In genomic region chrX:142999209-142999720, GRCh38 we compare ENCODE assay signal across 15 cellular contexts. TPM values are rescaled to one million over a fixed set of nuclear protein-coding genes. Genes with fewer than 3 reads are reported as not detected.
DNase-seq lines count a peak whose midpoint lies in the region; ATAC-seq, FAIRE-seq and TF ChIP-seq lines count a peak whose summit lies in the region.
"Had no signal": no experiment of that assay in that cellular context is flagged by ENCODE, and none has a peak within 500 bp of the region (broad histone marks: within the 10 kb centered on the region; RNA-seq: fewer than 3 reads in every experiment).

No MANE protein-coding gene starts in this region.

- no peak overlapping the region for H3K14ac ChIP-seq in H1 (ENCODE audit: insufficient read length)

- CTCF ChIA-PET in H1 (lab: Charles Lee; ENCODE audit: partially characterized antibody): no interaction called here
- CTCF ChIA-PET in RWPE1 (lab: Yijun Ruan, JAX): no interaction called here

- 98% methylated on average over 6 of the region's 6 CpGs; no CpG with 5 or more reads in 1 of the 2 experiments for WGBS in H1 (ENCODE audit: extremely low coverage in 1 of 2, insufficient coverage in 1 of 2, insufficient read length in 1 of 2, insufficient replicate concordance in 2 of 2, low coverage in 1 of 2, low lambda C conversion rate in 2 of 2, missing lambda C conversion rate in 1 of 2), 2 experiments
- 34% methylated on average over 6 of the region's 6 CpGs for WGBS in right lobe of liver (ENCODE audit: insufficient coverage, low coverage, low lambda C conversion rate, missing lambda C conversion rate)

- POLR2A ChIA-PET in H1 (lab: Charles Lee; ENCODE audit: partially characterized antibody): no interaction called here
- POLR2A ChIA-PET in RWPE1 (lab: Yijun Ruan, JAX; ENCODE audit: low non-redundant PET): no interaction called here

- H2AK5ac ChIP-seq in H1 (ENCODE audit: low read depth, low read length): no peak overlapping the region

- H3K79me1 ChIP-seq in H1 (ENCODE audit: low read depth, low read length): no peaks in the 10 kb centered on the region

- H3K27ac ChIP-seq in H1 (ENCODE audit: low read depth, low read length) (no peak overlapping the region), right lobe of liver (no peak overlapping the region), RWPE1 (no peak overlapping the region)
- H3K27ac ChIP-seq: C4-2B, PC-9 had no signal

- no peak overlapping the region for H2BK120ac ChIP-seq in H1 (replicated peaks; ENCODE audit: low read depth, low read length)

- no peak for TF ChIP-seq RAD21 in H1 (IDR thresholded peaks at IDR 0.05 in 1 of 2, conservative IDR thresholded peaks at IDR 0.05 in 1 of 2; ENCODE audit: low read depth in 2 of 2, low read length in 2 of 2)

- no peaks in the 10 kb centered on the region for H3K79me2 ChIP-seq in H1 (ENCODE audit: control insufficient read depth in 1 of 2, insufficient read depth in 2 of 2, low read length in 2 of 2)

- FAIRE-seq in GM19239 (lab: Jason Lieb, UNC) (peak; percentile 47), H1 (lab: Jason Lieb, UNC) (peak; percentile 32)
- FAIRE-seq: GM12892 had no signal

- peak; percentile 61 to 82 (median 78) for ATAC-seq in right lobe of liver

- H2AFZ ChIP-seq in H1 (ENCODE audit: low read length): no peak overlapping the region
- H2AFZ ChIP-seq: PC-9 had no signal

- no peak overlapping the region for H3K9ac ChIP-seq in H1 (replicated peaks in 1 of 4; ENCODE audit: extremely low read depth in 1 of 4, low read depth in 3 of 4, low read length in 3 of 4)

- H3K23me2 ChIP-seq in H1 (ENCODE audit: low read depth, low read length): no peaks in the 10 kb centered on the region

- H2BK12ac ChIP-seq in H1 (ENCODE audit: low read depth, low read length): no peak overlapping the region

- H3K9me3 ChIP-seq in H1 (ENCODE audit: insufficient read depth in 2 of 2, low read depth in 1 of 2, low read length in 1 of 2): no peaks in the 10 kb centered on the region
- H3K9me3 ChIP-seq in right lobe of liver: no peaks in the 10 kb centered on the region

- no peak overlapping the region for H4K8ac ChIP-seq in H1 (ENCODE audit: extremely low read depth, insufficient read depth, low read length)

- H4K20me1 ChIP-seq in H1 (replicated peaks in 1 of 2; ENCODE audit: control insufficient read depth in 1 of 2, insufficient read depth in 2 of 2, low read length in 2 of 2): no peaks in the 10 kb centered on the region

- H3K27me3 ChIP-seq in H1 (replicated peaks in 1 of 4; ENCODE audit: control insufficient read depth in 3 of 4, extremely low read depth in 1 of 4, insufficient read depth in 3 of 4, low read length in 3 of 4): no peaks in the 10 kb centered on the region
- H3K27me3 ChIP-seq in right lobe of liver: no peaks in the 10 kb centered on the region

- no peak overlapping the region for H4K5ac ChIP-seq in H1 (ENCODE audit: insufficient read length, low read depth, low read length)

- TF ChIP-seq CTCF in H1 (IDR thresholded peaks at IDR 0.05; ENCODE audit: control extremely low read depth in 1 of 3, insufficient read depth in 1 of 3, low read depth in 1 of 3, low read length in 3 of 3): no peak
- no peak for TF ChIP-seq CTCF in right lobe of liver (IDR thresholded peaks at IDR 0.05)
- TF ChIP-seq CTCF in RWPE1 (conservative IDR thresholded peaks at IDR 0.05; ENCODE audit: low read depth): no peak

- no peak overlapping the region for H3K23ac ChIP-seq in H1 (ENCODE audit: insufficient read length)

- TF ChIP-seq POLR2A in H1 (IDR thresholded peaks at IDR 0.05; ENCODE audit: control extremely low read depth in 1 of 2, low read depth in 2 of 2, low read length in 2 of 2): no peak
- TF ChIP-seq POLR2A in right lobe of liver (IDR thresholded peaks at IDR 0.05): no peak

- H2BK5ac ChIP-seq in H1 (ENCODE audit: low read depth, low read length): no peak overlapping the region

- H4K91ac ChIP-seq in H1 (replicated peaks; ENCODE audit: insufficient read length, low read length): no peak overlapping the region

- H3K56ac ChIP-seq in H1 (replicated peaks; ENCODE audit: insufficient read length, low read depth, low read length): no peak overlapping the region

- intact Hi-C loops in right lobe of liver (cut with DNase I): no loop called here

- DNase-seq in GM19239 (ENCODE audit: insufficient read length, low spot score): no peak
- DNase-seq in NOMO-1 treated with DMSO at 0.1 percent for 48 hours (lab: John Stamatoyannopoulos, UW; ENCODE audit: unreplicated experiment): peak; percentile 18
- DNase-seq in H1 (ENCODE audit: low read depth in 1 of 2, low spot score in 2 of 2): no peak
- no peak for DNase-seq in right lobe of liver
- DNase-seq in NCI-H1417 treated with DMSO at 0.1 percent for 48 hours (lab: John Stamatoyannopoulos, UW): no peak
- DNase-seq in NCI-H1092 (lab: John Stamatoyannopoulos, UW): no peak
- no peak for DNase-seq in RWPE1 (ENCODE audit: low spot score)
- DNase-seq: GDM1, H9, NCI-H2081 treated with DMSO at 0.1 percent for 48 hours, NCI-H226, NCI-H526, PC-9 had no signal

- H3K4me1 ChIP-seq in H1 (replicated peaks in 1 of 4; ENCODE audit: control insufficient read depth in 3 of 4, insufficient read depth in 4 of 4, low read length in 3 of 4): no peaks in the 10 kb centered on the region
- H3K4me1 ChIP-seq in right lobe of liver: no peaks in the 10 kb centered on the region

- H3K4me2 ChIP-seq in H1 (ENCODE audit: insufficient read depth in 1 of 2, low read depth in 2 of 2, low read length in 2 of 2): no peak overlapping the region
- H3K4me2 ChIP-seq: PC-9 had no signal

- H3K36me3 ChIP-seq in H1 (ENCODE audit: control insufficient read depth in 2 of 4, insufficient read depth in 4 of 4, low read length in 3 of 4) (no peaks in the 10 kb centered on the region), right lobe of liver (no peaks in the 10 kb centered on the region)

- no peak for TF ChIP-seq EP300 in H1 (IDR thresholded peaks at IDR 0.05; ENCODE audit: borderline replicate concordance in 1 of 2, low read depth in 2 of 2, low read length in 2 of 2)

- no peak overlapping the region for H3K4me3 ChIP-seq in H1 (ENCODE audit: extremely low read depth in 1 of 4, insufficient read depth in 2 of 4, low read depth in 3 of 4, low read length in 4 of 4)
- H3K4me3 ChIP-seq in right lobe of liver: no peak overlapping the region
- H3K4me3 ChIP-seq: PC-9 had no signal

- no peak overlapping the region for H2BK15ac ChIP-seq in H1 (ENCODE audit: low read length)

- no peak overlapping the region for H3K4ac ChIP-seq in H1 (replicated peaks; ENCODE audit: insufficient read length, low read depth, low read length)

- H2BK20ac ChIP-seq in H1 (ENCODE audit: low read length): no peak overlapping the region

- H3K18ac ChIP-seq in H1 (ENCODE audit: extremely low read depth, low read length): no peak overlapping the region

TF ChIP-seq in H1, 55 proteins besides CTCF, POLR2A, EP300 and RAD21:
- TF ChIP-seq E2F6 (IDR thresholded peaks at IDR 0.05) (no peak), SP1 (IDR thresholded peaks at IDR 0.05; ENCODE audit: low read depth, low read length) (no peak), CEBPB (IDR thresholded peaks at IDR 0.05; ENCODE audit: low read depth, low read length) (peak; percentile 45; the same call in 1 of the 2 replicates), ATF2 (IDR thresholded peaks at IDR 0.05; ENCODE audit: low read length) (no peak), TCF12 (IDR thresholded peaks at IDR 0.05; ENCODE audit: low read depth, low read length) (no peak), SP2 (IDR thresholded peaks at IDR 0.05; ENCODE audit: low read length) (no peak), POU5F1 (IDR thresholded peaks at IDR 0.05; ENCODE audit: low read depth, low read length) (no peak), GTF2F1 (IDR thresholded peaks at IDR 0.05; ENCODE audit: borderline replicate concordance, low read depth, low read length) (no peak), TBP (IDR thresholded peaks at IDR 0.05; ENCODE audit: low read depth, low read length) (no peak)
TF ChIP-seq in H1: peak in this region for 1.

RNA-seq across cellular contexts. Expression of gene SPANXN4, which starts 26.5 kb away (rescaled TPM):
- total RNA-seq in H1 (2021; fragmentation: NEBNext Ultra II Directional; extraction: Animal tissue kit (Norgen Biotek cat#: 25700)): not detected in 2 replicates
- polyA plus RNA-seq in H1 (2011; rRNA removed): not detected in 2 replicates
- polyA plus RNA-seq in H1 (2011; cell fraction: cytosol; rRNA removed): not detected
- polyA plus RNA-seq in H1 (2011; cell fraction: nucleus; rRNA removed): not detected
- not detected in 4 replicates for polyA plus RNA-seq in H1 (2012, experiment 1 of 2)
- not detected for polyA plus RNA-seq in H1 (2012, experiment 2 of 2)
- polyA plus RNA-seq in H1 (2013, experiment 1 of 2): not detected
- not detected for polyA plus RNA-seq in H1 (2013, experiment 2 of 2)
- polyA minus RNA-seq in H1 (2011; rRNA and poly(A)+ RNA removed): not detected in 2 replicates
- not detected for polyA minus RNA-seq in H1 (2011; cell fraction: cytosol; rRNA and poly(A)+ RNA removed)
- not detected for polyA minus RNA-seq in H1 (2011; cell fraction: nucleus; rRNA and poly(A)+ RNA removed)
- not detected for total RNA-seq in right lobe of liver
- total RNA-seq: H9, PC-9 had no signal
